Comparison of ENCODE assay signal across 21 cellular contexts in genomic region chr5:176400382-176401156, GRCh38. TPM values are rescaled to one million over a fixed set of nuclear protein-coding genes. Genes with fewer than 3 reads are reported as not detected.
A peak's percentile ranks its signal among the peaks of the same experiment; 100 is the strongest.
DNase-seq lines count a peak whose midpoint lies in the region; ATAC-seq and TF ChIP-seq lines count a peak whose summit lies in the region.
"Had no signal": no experiment of that assay in that cellular context is flagged by ENCODE, and none has a peak within 500 bp of the region (broad histone marks: within the 10 kb centered on the region; RNA-seq: fewer than 3 reads in every experiment).

No MANE protein-coding gene starts in this region.

- no peaks in the 10 kb centered on the region for H3K9me3 Mint-ChIP-seq in naive thymus-derived CD8-positive, alpha-beta T cell
- H3K9me3 Mint-ChIP-seq: activated CD8-positive, alpha-beta T cell treated with anti-CD3 and anti-CD28 coated beads for 36 hours had no signal

- H3K4me1 Mint-ChIP-seq in naive thymus-derived CD8-positive, alpha-beta T cell = peaks cover 0 to 11% (median 8%) of the 10 kb centered on the region in 4 donors

- no peak overlapping the region for H3K4me3 Mint-ChIP-seq in naive thymus-derived CD8-positive, alpha-beta T cell
- H3K4me3 Mint-ChIP-seq: activated CD8-positive, alpha-beta T cell treated with anti-CD3 and anti-CD28 coated beads for 36 hours had no signal

- no peak for TF ChIP-seq CTCF in RWPE2 (IDR thresholded peaks at IDR 0.05; ENCODE audit: poor library complexity, severe bottlenecking)
- TF ChIP-seq CTCF in right atrium auricular region (IDR thresholded peaks at IDR 0.05) = no peak

- DNase-seq in DMS 273 treated with DMSO at 0.1 percent for 48 hours (lab: John Stamatoyannopoulos, UW) = peak; percentile 22
- peak; percentile 61 for DNase-seq in RWPE2 (ENCODE audit: low spot score)
- DNase-seq in right atrium auricular region (ENCODE audit: low spot score) = no peak
- peak; percentile 71 for DNase-seq in posterior vena cava (ENCODE audit: low spot score)
- no peak for DNase-seq in medulla oblongata (ENCODE audit: extremely low spot score)
- DNase-seq in stimulated activated CD4-positive, alpha-beta T cell treated with anti-CD3 and anti-CD28 coated beads, Interleukin-15, amount 100 ng/mL, for 24 hours = no peak
- DNase-seq in dedifferentiated amniotic fluid mesenchymal stem cell (ENCODE audit: extremely low spot score) = no peak
- DNase-seq in naive thymus-derived CD8-positive, alpha-beta T cell = no peak
- DNase-seq: activated CD8-positive, alpha-beta T cell treated with anti-CD3 and anti-CD28 coated beads for 36 hours; activated effector memory CD4-positive, alpha-beta T cell treated with Interleukin-2 at 50 U/mL for 16 hours; AML-193; DMS53; dorsolateral prefrontal cortex; foreskin fibroblast; HCEC 1CT; Karpas-422; NCI-H187; NCI-H748 treated with DMSO at 0.1 percent for 48 hours had no signal

- POLR2A ChIA-PET in naive thymus-derived CD8-positive, alpha-beta T cell (lab: Charles Lee) = no interaction called here

- H3K27ac Mint-ChIP-seq in naive thymus-derived CD8-positive, alpha-beta T cell = peak overlapping the region in 3 of 10 donors; percentile 31 to 40 (median 38)
- H3K27ac Mint-ChIP-seq: activated CD8-positive, alpha-beta T cell treated with anti-CD3 and anti-CD28 coated beads for 36 hours had no signal

- peaks cover 29% of the 10 kb centered on the region for H3K4me1 ChIP-seq in RWPE2 (ENCODE audit: insufficient read depth, poor library complexity, severe bottlenecking)
- peaks cover 0 to 49% of the 10 kb centered on the region in 2 donors for H3K4me1 ChIP-seq in right atrium auricular region
- H3K4me1 ChIP-seq: SJSA1 had no signal

- peak overlapping the region; percentile 75 for H3K27ac ChIP-seq in RWPE2 (ENCODE audit: poor library complexity, severe bottlenecking)
- peak overlapping the region; percentile 58 to 66 for H3K27ac ChIP-seq in right atrium auricular region
- H3K27ac ChIP-seq: HL-60, SJSA1 had no signal

- H3K27me3 Mint-ChIP-seq in naive thymus-derived CD8-positive, alpha-beta T cell = no peaks in the 10 kb centered on the region
- H3K27me3 Mint-ChIP-seq: activated CD8-positive, alpha-beta T cell treated with anti-CD3 and anti-CD28 coated beads for 36 hours had no signal

- H3K27me3 ChIP-seq in RWPE2 (ENCODE audit: insufficient read depth, poor library complexity, severe bottlenecking) (no peaks in the 10 kb centered on the region), right atrium auricular region (no peaks in the 10 kb centered on the region)
- H3K27me3 ChIP-seq: dorsolateral prefrontal cortex, SJSA1 had no signal

- no peaks in the 10 kb centered on the region for H3K9me3 ChIP-seq in RWPE2 (ENCODE audit: severe bottlenecking)
- H3K9me3 ChIP-seq in right atrium auricular region = no peaks in the 10 kb centered on the region
- H3K9me3 ChIP-seq: SJSA1 had no signal

- H3K4me3 ChIP-seq in RWPE2 (ENCODE audit: severe bottlenecking) = no peak overlapping the region
- H3K4me3 ChIP-seq in right atrium auricular region = no peak overlapping the region
- H3K4me3 ChIP-seq: SJSA1, smooth muscle cell had no signal

- H3K36me3 ChIP-seq in RWPE2 (ENCODE audit: low read depth) (peaks cover 64% of the 10 kb centered on the region), right atrium auricular region (peaks cover 21% of the 10 kb centered on the region)

- H3K36me3 Mint-ChIP-seq in naive thymus-derived CD8-positive, alpha-beta T cell = peaks cover 0 to 26% (median 2%) of the 10 kb centered on the region in 3 donors

- intact Hi-C loops in posterior vena cava (cut with DNase I) = no loop called here

- peak; percentile 84 for ATAC-seq in RWPE2 (ENCODE audit: low read depth)
- no peak for ATAC-seq in naive thymus-derived CD8-positive, alpha-beta T cell
- ATAC-seq: activated CD8-positive, alpha-beta T cell treated with anti-CD3 and anti-CD28 coated beads for 36 hours had no signal

RNA-seq across cellular contexts. Expression of gene HIGD2A, which starts 12.0 kb away (rescaled TPM):
- 100 to 1,000 TPM; 231 to 249 TPM for total RNA-seq in right atrium auricular region
- 10 to 100 TPM; 66.9 to 90.4 TPM for total RNA-seq in posterior vena cava
- 10 to 100 TPM; 75.3 to 79.3 TPM for total RNA-seq in naive thymus-derived CD8-positive, alpha-beta T cell
- polyA plus RNA-seq in naive thymus-derived CD8-positive, alpha-beta T cell = 100 to 1,000 TPM; 209 to 280 (median 250) TPM

RNA-seq across cellular contexts. Expression of gene NOP16, which starts 12.2 kb away (rescaled TPM):
- total RNA-seq in right atrium auricular region (10 to 100 TPM; 11.8 to 16.0 TPM), posterior vena cava (10 to 100 TPM; 17.5 to 18.1 TPM)
- 10 to 100 TPM; 21.0 to 21.8 TPM for total RNA-seq in naive thymus-derived CD8-positive, alpha-beta T cell
- 10 to 100 TPM; 19.1 to 40.5 (median 22.8) TPM for polyA plus RNA-seq in naive thymus-derived CD8-positive, alpha-beta T cell

RNA-seq across cellular contexts. Expression of gene CLTB, which starts 15.8 kb away (rescaled TPM):
- total RNA-seq in right atrium auricular region (100 to 1,000 TPM; 241 to 341 TPM), posterior vena cava (100 to 1,000 TPM; 147 to 179 TPM)
- 10 to 100 TPM; 34.4 to 36.1 TPM for total RNA-seq in naive thymus-derived CD8-positive, alpha-beta T cell
- polyA plus RNA-seq in naive thymus-derived CD8-positive, alpha-beta T cell = 10 to 100 TPM; 69.2 to 82.7 (median 73.5) TPM

RNA-seq across cellular contexts. Expression of gene ARL10, which starts 35.3 kb away (rescaled TPM):
- total RNA-seq in right atrium auricular region (1 to 10 TPM; 4.0 to 5.8 TPM), posterior vena cava (10 to 100 TPM; 12.4 to 15.2 TPM)
- total RNA-seq in naive thymus-derived CD8-positive, alpha-beta T cell = 10 to 100 TPM; 12.7 to 15.0 TPM
- polyA plus RNA-seq in naive thymus-derived CD8-positive, alpha-beta T cell = 1 to 10 TPM; 1.2 to 1.7 (median 1.3) TPM

RNA-seq across cellular contexts. Expression of gene KIAA1191, which starts 39.0 kb away (rescaled TPM):
- total RNA-seq in right atrium auricular region = 100 to 1,000 TPM; 118 to 141 TPM
- 10 to 100 TPM; 80.9 to 90.2 TPM for total RNA-seq in posterior vena cava
- total RNA-seq in naive thymus-derived CD8-positive, alpha-beta T cell = 10 to 100 TPM; 71.3 to 78.8 TPM
- 10 to 100 TPM; 42.3 to 50.7 (median 50.5) TPM for polyA plus RNA-seq in naive thymus-derived CD8-positive, alpha-beta T cell

Comparison
In these comparisons a context has a peak if more than half of its experiments do, and no peak if none do; other contexts are left out.
1. DNase-seq: peak in DMS 273 treated with DMSO at 0.1 percent for 48 hours (single experiment), RWPE2 (single experiment) and posterior vena cava (single experiment); none in right atrium auricular region (single experiment), medulla oblongata (single experiment), stimulated activated CD4-positive, alpha-beta T cell treated with anti-CD3 and anti-CD28 coated beads, Interleukin-15, amount 100 ng/mL, for 24 hours (single experiment), dedifferentiated amniotic fluid mesenchymal stem cell (single experiment) and naive thymus-derived CD8-positive, alpha-beta T cell (0 of 10).